19 cellular contexts compared by ENCODE assay signal in the genomic region with DNA sequence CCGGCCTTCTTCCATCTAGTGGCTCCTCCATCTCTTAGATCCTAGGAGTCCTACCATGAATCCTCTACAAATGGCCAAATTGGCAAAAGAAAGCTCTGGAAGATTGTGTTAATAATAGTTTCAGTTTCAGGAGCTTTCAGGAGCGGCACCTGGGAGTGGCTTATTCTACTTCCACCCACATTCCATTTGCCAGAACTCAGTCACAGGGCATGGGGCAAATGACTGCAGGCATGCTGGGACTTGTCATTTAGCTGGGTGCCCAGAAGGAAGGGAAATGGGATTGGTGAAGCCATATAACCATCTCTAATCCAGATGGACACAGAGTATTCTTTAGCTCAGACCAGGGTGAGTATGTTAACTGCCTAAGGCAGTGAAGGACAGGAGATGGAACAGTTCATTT. TPM values are rescaled to one million over a fixed set of nuclear protein-coding genes. Genes with fewer than 3 reads are reported as not detected.
DNase-seq lines count a peak whose midpoint lies in the region; ATAC-seq and TF ChIP-seq lines count a peak whose summit lies in the region.
"Had no signal": no experiment of that assay in that cellular context is flagged by ENCODE, and none has a peak within 500 bp of the region (broad histone marks: within the 10 kb centered on the region; RNA-seq: fewer than 3 reads in every experiment).

No MANE protein-coding gene starts in this region.

- H3K4me3 Mint-ChIP-seq in Calu3 (ENCODE audit: low read depth, unreplicated experiment) (no peak overlapping the region), WTC11 (no peak overlapping the region)
- H3K4me3 Mint-ChIP-seq: CD8-positive, alpha-beta memory T cell; dendritic cell treated with granulocyte-macrophage colony-stimulating factor and Interleukin-4, amounts not matched to agents 40 ng/mL and 50 ng/mL, for 4 days; stimulated activated effector memory CD8-positive, alpha-beta T cell treated with anti-CD3 and anti-CD28 coated beads, Interleukin-12 subunit alpha, Interleukin-12 subunit beta, amount 100 ng/mL, for 72 hours had no signal

- no peaks in the 10 kb centered on the region for H3K27me3 Mint-ChIP-seq in Calu3 (ENCODE audit: unreplicated experiment)
- peaks cover 50% of the 10 kb centered on the region for H3K27me3 Mint-ChIP-seq in WTC11 (ENCODE audit: low read depth)

- intact Hi-C loops in Calu3 (cut with micrococcal nuclease; ENCODE audit: unreplicated experiment), result no loop called here
- intact Hi-C loops in prostate gland (cut with DNase I), result no loop called here

- H3K9me3 Mint-ChIP-seq in Calu3 (ENCODE audit: low read depth, unreplicated experiment) (no peaks in the 10 kb centered on the region), WTC11 (no peaks in the 10 kb centered on the region)
- H3K9me3 Mint-ChIP-seq: dendritic cell treated with granulocyte-macrophage colony-stimulating factor and Interleukin-4, amounts not matched to agents 40 ng/mL and 50 ng/mL, for 4 days had no signal

- BruUV-seq in Calu3 (replicated peaks; lab: Mats Ljungman, UMichigan), result no TSS peak

- POLR2A ChIA-PET in WTC11 (lab: Charles Lee), result no interaction called here

- CTCF ChIA-PET in Calu3 (lab: Charles Lee) (interaction anchor here (0.7 to 0.9 kb wide), 2 partner anchors 23 to 342 kb away, joined by 3 to 4 read pairs; no protein-coding TSS in a partner anchor), WTC11 (lab: Charles Lee) (interaction anchor here (1.1 kb wide), 1 partner anchor 14 kb away, joined by 4 read pairs; no protein-coding TSS in a partner anchor)

- H3K27me3 ChIP-seq in prostate gland (replicated peaks; ENCODE audit: insufficient read depth), result peaks cover 2% of the 10 kb centered on the region
- H3K27me3 ChIP-seq: ovary had no signal

- TF ChIP-seq CTCF in Calu3 (IDR thresholded peaks at IDR 0.05; ENCODE audit: unreplicated experiment) (no peak), prostate gland (IDR thresholded peaks at IDR 0.05) (no peak), WTC11 (IDR thresholded peaks at IDR 0.05) (no peak)

- H3K9me3 ChIP-seq in prostate gland, result no peaks in the 10 kb centered on the region
- H3K9me3 ChIP-seq: ovary, SK-N-SH had no signal

- peak; percentile 34 for DNase-seq in Calu3
- DNase-seq in OCI-M1 (lab: John Stamatoyannopoulos, UW), result peak; percentile 7
- DNase-seq in prostate gland (ENCODE audit: low spot score), result peak; percentile 5
- DNase-seq in WTC11 (ENCODE audit: low spot score), result no peak
- DNase-seq: activated naive CD4-positive, alpha-beta T cell treated with anti-CD3 and anti-CD28 coated beads, Interleukin-2, amount 50 U/mL, for 16 hours; CD8-positive, alpha-beta memory T cell; GM23248; hippocampal formation; NCI-H446 treated with DMSO at 0.1 percent for 48 hours; ovary; SK-N-SH had no signal

- H3K36me3 ChIP-seq in prostate gland, result no peaks in the 10 kb centered on the region
- H3K36me3 ChIP-seq: ovary had no signal

- peak; percentile 74 for ATAC-seq in esophagus mucosa
- no peak for ATAC-seq in GM21526 (IDR thresholded peaks at IDR 0.05; ENCODE audit: low FRiP score, unreplicated experiment)
- ATAC-seq in HG03469 (IDR thresholded peaks at IDR 0.05; ENCODE audit: unreplicated experiment), result no peak
- no peak for ATAC-seq in GM21619 (IDR thresholded peaks at IDR 0.05; ENCODE audit: unreplicated experiment)
- ATAC-seq in WTC11, result no peak
- ATAC-seq: stimulated activated effector memory CD8-positive, alpha-beta T cell treated with anti-CD3 and anti-CD28 coated beads, Interleukin-12 subunit alpha, Interleukin-12 subunit beta, amount 100 ng/mL, for 72 hours had no signal

- H3K4me1 ChIP-seq in prostate gland (replicated peaks), result no peaks in the 10 kb centered on the region

- no peak overlapping the region for H3K27ac Mint-ChIP-seq in Calu3 (ENCODE audit: unreplicated experiment)
- no peak overlapping the region for H3K27ac Mint-ChIP-seq in WTC11
- H3K27ac Mint-ChIP-seq: CD8-positive, alpha-beta memory T cell; dendritic cell treated with granulocyte-macrophage colony-stimulating factor and Interleukin-4, amounts not matched to agents 40 ng/mL and 50 ng/mL, for 4 days; stimulated activated effector memory CD8-positive, alpha-beta T cell treated with anti-CD3 and anti-CD28 coated beads, Interleukin-12 subunit alpha, Interleukin-12 subunit beta, amount 100 ng/mL, for 72 hours had no signal

- peaks cover 8% of the 10 kb centered on the region for H3K4me1 Mint-ChIP-seq in Calu3 (ENCODE audit: low read depth, unreplicated experiment)
- peaks cover 21% of the 10 kb centered on the region for H3K4me1 Mint-ChIP-seq in WTC11
- H3K4me1 Mint-ChIP-seq: stimulated activated effector memory CD8-positive, alpha-beta T cell treated with anti-CD3 and anti-CD28 coated beads, Interleukin-12 subunit alpha, Interleukin-12 subunit beta, amount 100 ng/mL, for 72 hours had no signal

- no peak for TF ChIP-seq POLR2A in prostate gland (IDR thresholded peaks at IDR 0.05)

- no peak overlapping the region for H3K4me3 ChIP-seq in prostate gland
- H3K4me3 ChIP-seq: GM23248, ovary had no signal

- 71% methylated on average over 2 of the region's 2 CpGs for WGBS in prostate gland

- H3K36me3 Mint-ChIP-seq in Calu3 (ENCODE audit: insufficient read depth, unreplicated experiment) (peaks cover 23% of the 10 kb centered on the region), WTC11 (no peaks in the 10 kb centered on the region)
- H3K36me3 Mint-ChIP-seq: CD8-positive, alpha-beta memory T cell; stimulated activated effector memory CD8-positive, alpha-beta T cell treated with anti-CD3 and anti-CD28 coated beads, Interleukin-12 subunit alpha, Interleukin-12 subunit beta, amount 100 ng/mL, for 72 hours had no signal

- no peak overlapping the region for H3K27ac ChIP-seq in prostate gland
- H3K27ac ChIP-seq: GM23248, ovary had no signal

TF ChIP-seq in WTC11, 78 proteins besides CTCF, POLR2A, EP300 and RAD21 (continues in another document):
- TF ChIP-seq SMAD3 (CRISPR knock-in tag; IDR thresholded peaks at IDR 0.05; ENCODE audit: borderline replicate concordance) (no peak), ZNF219 (CRISPR knock-in tag; IDR thresholded peaks at IDR 0.05; ENCODE audit: borderline replicate concordance) (no peak), JAZF1 (CRISPR knock-in tag; IDR thresholded peaks at IDR 0.05) (no peak)
- TF ChIP-seq, protein P1, sequence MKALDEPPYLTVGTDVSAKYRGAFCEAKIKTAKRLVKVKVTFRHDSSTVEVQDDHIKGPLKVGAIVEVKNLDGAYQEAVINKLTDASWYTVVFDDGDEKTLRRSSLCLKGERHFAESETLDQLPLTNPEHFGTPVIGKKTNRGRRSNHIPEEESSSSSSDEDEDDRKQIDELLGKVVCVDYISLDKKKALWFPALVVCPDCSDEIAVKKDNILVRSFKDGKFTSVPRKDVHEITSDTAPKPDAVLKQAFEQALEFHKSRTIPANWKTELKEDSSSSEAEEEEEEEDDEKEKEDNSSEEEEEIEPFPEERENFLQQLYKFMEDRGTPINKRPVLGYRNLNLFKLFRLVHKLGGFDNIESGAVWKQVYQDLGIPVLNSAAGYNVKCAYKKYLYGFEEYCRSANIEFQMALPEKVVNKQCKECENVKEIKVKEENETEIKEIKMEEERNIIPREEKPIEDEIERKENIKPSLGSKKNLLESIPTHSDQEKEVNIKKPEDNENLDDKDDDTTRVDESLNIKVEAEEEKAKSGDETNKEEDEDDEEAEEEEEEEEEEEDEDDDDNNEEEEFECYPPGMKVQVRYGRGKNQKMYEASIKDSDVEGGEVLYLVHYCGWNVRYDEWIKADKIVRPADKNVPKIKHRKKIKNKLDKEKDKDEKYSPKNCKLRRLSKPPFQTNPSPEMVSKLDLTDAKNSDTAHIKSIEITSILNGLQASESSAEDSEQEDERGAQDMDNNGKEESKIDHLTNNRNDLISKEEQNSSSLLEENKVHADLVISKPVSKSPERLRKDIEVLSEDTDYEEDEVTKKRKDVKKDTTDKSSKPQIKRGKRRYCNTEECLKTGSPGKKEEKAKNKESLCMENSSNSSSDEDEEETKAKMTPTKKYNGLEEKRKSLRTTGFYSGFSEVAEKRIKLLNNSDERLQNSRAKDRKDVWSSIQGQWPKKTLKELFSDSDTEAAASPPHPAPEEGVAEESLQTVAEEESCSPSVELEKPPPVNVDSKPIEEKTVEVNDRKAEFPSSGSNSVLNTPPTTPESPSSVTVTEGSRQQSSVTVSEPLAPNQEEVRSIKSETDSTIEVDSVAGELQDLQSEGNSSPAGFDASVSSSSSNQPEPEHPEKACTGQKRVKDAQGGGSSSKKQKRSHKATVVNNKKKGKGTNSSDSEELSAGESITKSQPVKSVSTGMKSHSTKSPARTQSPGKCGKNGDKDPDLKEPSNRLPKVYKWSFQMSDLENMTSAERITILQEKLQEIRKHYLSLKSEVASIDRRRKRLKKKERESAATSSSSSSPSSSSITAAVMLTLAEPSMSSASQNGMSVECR (CRISPR knock-in tag; IDR thresholded peaks at IDR 0.05; ENCODE audit: borderline replicate concordance), result no peak
- TF ChIP-seq, protein P2, sequence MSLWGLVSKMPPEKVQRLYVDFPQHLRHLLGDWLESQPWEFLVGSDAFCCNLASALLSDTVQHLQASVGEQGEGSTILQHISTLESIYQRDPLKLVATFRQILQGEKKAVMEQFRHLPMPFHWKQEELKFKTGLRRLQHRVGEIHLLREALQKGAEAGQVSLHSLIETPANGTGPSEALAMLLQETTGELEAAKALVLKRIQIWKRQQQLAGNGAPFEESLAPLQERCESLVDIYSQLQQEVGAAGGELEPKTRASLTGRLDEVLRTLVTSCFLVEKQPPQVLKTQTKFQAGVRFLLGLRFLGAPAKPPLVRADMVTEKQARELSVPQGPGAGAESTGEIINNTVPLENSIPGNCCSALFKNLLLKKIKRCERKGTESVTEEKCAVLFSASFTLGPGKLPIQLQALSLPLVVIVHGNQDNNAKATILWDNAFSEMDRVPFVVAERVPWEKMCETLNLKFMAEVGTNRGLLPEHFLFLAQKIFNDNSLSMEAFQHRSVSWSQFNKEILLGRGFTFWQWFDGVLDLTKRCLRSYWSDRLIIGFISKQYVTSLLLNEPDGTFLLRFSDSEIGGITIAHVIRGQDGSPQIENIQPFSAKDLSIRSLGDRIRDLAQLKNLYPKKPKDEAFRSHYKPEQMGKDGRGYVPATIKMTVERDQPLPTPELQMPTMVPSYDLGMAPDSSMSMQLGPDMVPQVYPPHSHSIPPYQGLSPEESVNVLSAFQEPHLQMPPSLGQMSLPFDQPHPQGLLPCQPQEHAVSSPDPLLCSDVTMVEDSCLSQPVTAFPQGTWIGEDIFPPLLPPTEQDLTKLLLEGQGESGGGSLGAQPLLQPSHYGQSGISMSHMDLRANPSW (CRISPR knock-in tag; conservative IDR thresholded peaks at IDR 0.05; ENCODE audit: low read depth), result no peak
- TF ChIP-seq, protein P3, sequence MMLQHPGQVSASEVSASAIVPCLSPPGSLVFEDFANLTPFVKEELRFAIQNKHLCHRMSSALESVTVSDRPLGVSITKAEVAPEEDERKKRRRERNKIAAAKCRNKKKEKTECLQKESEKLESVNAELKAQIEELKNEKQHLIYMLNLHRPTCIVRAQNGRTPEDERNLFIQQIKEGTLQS (CRISPR knock-in tag; conservative IDR thresholded peaks at IDR 0.05), result no peak

RNA-seq across cellular contexts. Expression of a gene that starts 3.6 kb away (rescaled TPM):
- total RNA-seq in Calu3 (2022), result 14.2 and 15.4 TPM in 2 replicates
- total RNA-seq in esophagus mucosa, result 74.7 TPM
- total RNA-seq in prostate gland, result 100 to 1,000 TPM; 123 to 129 TPM
- total RNA-seq in WTC11 (2021), result 2.3 to 3.0 TPM (median 2.5 TPM) in 3 replicates
- total RNA-seq: CD8-positive, alpha-beta memory T cell; G401; OCI-LY7 had no signal
